16 cellular contexts compared by ENCODE assay signal in the genomic region with DNA sequence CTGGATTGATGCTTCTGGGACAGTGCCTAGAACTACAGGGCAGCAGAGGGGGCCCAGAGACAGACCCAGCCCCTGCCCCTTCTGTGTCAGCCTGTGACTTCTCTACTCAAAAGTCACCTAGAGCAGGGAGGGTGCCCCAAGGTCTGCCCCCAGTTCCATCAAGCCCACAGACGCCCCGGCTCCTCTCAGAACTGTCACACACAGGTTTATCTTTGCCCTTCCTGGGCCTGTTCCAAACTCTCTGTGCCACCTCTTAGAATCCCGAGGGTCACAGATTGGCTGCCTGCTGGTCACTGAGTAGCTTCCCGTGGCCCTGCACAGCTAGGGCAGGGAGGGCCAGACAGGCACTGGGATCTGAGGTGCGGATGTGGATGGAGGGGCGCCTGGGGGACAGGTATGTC. TPM values are rescaled to one million over a fixed set of nuclear protein-coding genes. Genes with fewer than 3 reads are reported as not detected.
DNase-seq lines count a peak whose midpoint lies in the region; ATAC-seq and TF ChIP-seq lines count a peak whose summit lies in the region.
"Had no signal": no experiment of that assay in that cellular context is flagged by ENCODE, and none has a peak within 500 bp of the region (broad histone marks: within the 10 kb centered on the region; RNA-seq: fewer than 3 reads in every experiment).

No MANE protein-coding gene starts in this region.

- H3K36me3 Mint-ChIP-seq in CD4-positive, alpha-beta memory T cell: peaks cover 7 to 37% of the 10 kb centered on the region in 2 donors
- H3K36me3 Mint-ChIP-seq in activated CD4-positive, alpha-beta memory T cell treated with anti-CD3 and anti-CD28 coated beads, Interleukin-2, amount 10 ng/mL, durations not matched to agents 7 days and 5 days (ENCODE audit: low read depth): peaks cover 50% of the 10 kb centered on the region

- CTCF ChIA-PET in CD4-positive, alpha-beta memory T cell (lab: Charles Lee; ENCODE audit: partially characterized antibody): interaction anchor here (0.8 to 8.7 kb wide), 7 partner anchors 11 to 50 kb away, joined by 3 to 90 read pairs (median 11); no protein-coding TSS in a partner anchor
- CTCF ChIA-PET in activated CD4-positive, alpha-beta memory T cell treated with anti-CD3 and anti-CD28 coated beads, Interleukin-2, amount 10 ng/mL, durations not matched to agents 7 days and 5 days (lab: Charles Lee): interaction anchor here (1.2 to 5.8 kb wide), 5 partner anchors 12 to 47 kb away, joined by 3 to 47 read pairs (median 4); no protein-coding TSS in a partner anchor

- no peak overlapping the region for H3K23ac ChIP-seq in mesenchymal stem cell (ENCODE audit: low read length in 2 of 2)

- peak overlapping the region in 5 of 10 experiments; percentile 60 to 81 (median 75); a peak in 5 of 20 replicates for H3K4me3 ChIP-seq in BLaER1 treated with 17β-estradiol and CSF1 and Interleukin-3, amounts not matched to agents 10 nM and 100 nM
- peak overlapping the region; percentile 92 to 95 for H3K4me3 ChIP-seq in CD4-positive, alpha-beta memory T cell (ENCODE audit: low read length in 2 of 2)
- H3K4me3 ChIP-seq in mesenchymal stem cell (ENCODE audit: insufficient read depth in 1 of 2, low read depth in 1 of 2, low read length in 2 of 2): no peak overlapping the region
- H3K4me3 ChIP-seq in lower leg skin (ENCODE audit: low read depth, poor library complexity, severe bottlenecking): no peak overlapping the region

- no peak overlapping the region for H3K18ac ChIP-seq in mesenchymal stem cell (ENCODE audit: low read depth in 1 of 2, low read length in 2 of 2)

- H2BK120ac ChIP-seq in mesenchymal stem cell (ENCODE audit: low read depth, low read length): no peak overlapping the region

- ATAC-seq in GM21390 (IDR thresholded peaks at IDR 0.05; ENCODE audit: unreplicated experiment): no peak
- ATAC-seq: PC-3 had no signal

- peak overlapping the region; percentile 93 to 100 (median 99) for H3K4me2 ChIP-seq in BLaER1 treated with 17β-estradiol and CSF1 and Interleukin-3, amounts not matched to agents 10 nM and 100 nM
- no peak overlapping the region for H3K4me2 ChIP-seq in mesenchymal stem cell (ENCODE audit: low read length, poor library complexity, severe bottlenecking)

- no peak for TF ChIP-seq CTCF in lower leg skin (IDR thresholded peaks at IDR 0.05)

- no peak overlapping the region for H2AFZ ChIP-seq in mesenchymal stem cell (ENCODE audit: low read depth, low read length)

- peaks cover 0 to 6% (median 0%) of the 10 kb centered on the region in 11 experiments; a peak in 2 of 22 replicates for H3K9me3 ChIP-seq in BLaER1 treated with 17β-estradiol and CSF1 and Interleukin-3, amounts not matched to agents 10 nM and 100 nM (replicated peaks in 1 of 11)
- no peaks in the 10 kb centered on the region for H3K9me3 ChIP-seq in CD4-positive, alpha-beta memory T cell (ENCODE audit: control insufficient read depth in 1 of 2, low read length in 2 of 2)
- H3K9me3 ChIP-seq in mesenchymal stem cell (ENCODE audit: control insufficient read depth, low read length): peaks cover 7% of the 10 kb centered on the region

- H2BK15ac ChIP-seq in mesenchymal stem cell (ENCODE audit: low read depth, poor library complexity, severe bottlenecking): peak overlapping the region; percentile 66

- TF ChIP-seq POLR2A in lower leg skin (IDR thresholded peaks at IDR 0.05): no peak

- peaks cover 89 to 97% (median 94%) of the 10 kb centered on the region in 10 experiments for H3K4me1 ChIP-seq in BLaER1 treated with 17β-estradiol and CSF1 and Interleukin-3, amounts not matched to agents 10 nM and 100 nM
- peaks cover 87% of the 10 kb centered on the region for H3K4me1 ChIP-seq in CD4-positive, alpha-beta memory T cell (ENCODE audit: insufficient read depth, low read length)
- peaks cover 17% of the 10 kb centered on the region for H3K4me1 ChIP-seq in mesenchymal stem cell (ENCODE audit: control insufficient read depth, insufficient read depth, low read depth, low read length)

- no peaks in the 10 kb centered on the region for H3K36me3 ChIP-seq in BLaER1 treated with 17β-estradiol and CSF1 and Interleukin-3, amounts not matched to agents 10 nM and 100 nM
- no peaks in the 10 kb centered on the region for H3K36me3 ChIP-seq in CD4-positive, alpha-beta memory T cell (ENCODE audit: insufficient read depth, low read length)
- H3K36me3 ChIP-seq in mesenchymal stem cell (ENCODE audit: control insufficient read depth in 1 of 2, insufficient read depth in 2 of 2, low read depth in 1 of 2, low read length in 2 of 2): no peaks in the 10 kb centered on the region

- DNase-seq in CD4-positive, alpha-beta memory T cell: peak in 1 of 5 donors; percentile 31
- no peak for DNase-seq in activated CD4-positive, alpha-beta memory T cell treated with anti-CD3 and anti-CD28 coated beads, Interleukin-2, amount 10 ng/mL, durations not matched to agents 7 days and 5 days
- DNase-seq in mesenchymal stem cell (no peak), lower leg skin (ENCODE audit: low spot score in 2 of 2) (no peak), DMS79 (lab: John Stamatoyannopoulos, UW) (no peak)
- DNase-seq in activated effector memory CD4-positive, alpha-beta T cell treated with Interleukin-2 at 50 U/mL for 16 hours: no peak
- DNase-seq: GOT3, kidney, NCI-H1417 treated with DMSO at 0.1 percent for 48 hours, NCI-H446 treated with DMSO at 0.1 percent for 48 hours, PC-3 had no signal

- intact Hi-C loops in CD4-positive, alpha-beta memory T cell (cut with micrococcal nuclease): loop anchor here (5.0 kb wide), 1 partner anchor 33 kb away; no protein-coding TSS in a partner anchor
- intact Hi-C loops in lower leg skin (cut with DNase I; ENCODE audit: low total_unique reads): no loop called here

- no peaks in the 10 kb centered on the region for H3K27me3 Mint-ChIP-seq in CD4-positive, alpha-beta memory T cell
- H3K27me3 Mint-ChIP-seq in activated CD4-positive, alpha-beta memory T cell treated with anti-CD3 and anti-CD28 coated beads, Interleukin-2, amount 10 ng/mL, durations not matched to agents 7 days and 5 days: no peaks in the 10 kb centered on the region

- POLR2A ChIA-PET in CD4-positive, alpha-beta memory T cell (lab: Charles Lee; ENCODE audit: partially characterized antibody): interaction anchor here (1.1 to 5.9 kb wide), 11 partner anchors 8 to 138 kb away, joined by 3 to 59 read pairs (median 9); a partner anchor contains a TSS
- POLR2A ChIA-PET in activated CD4-positive, alpha-beta memory T cell treated with anti-CD3 and anti-CD28 coated beads, Interleukin-2, amount 10 ng/mL, durations not matched to agents 7 days and 5 days (lab: Charles Lee): interaction anchor here (1.0 to 8.7 kb wide), 4 partner anchors 12 to 50 kb away, joined by 3 to 62 read pairs (median 6); no protein-coding TSS in a partner anchor

- H4K91ac ChIP-seq in mesenchymal stem cell (ENCODE audit: low read length): no peak overlapping the region

- H3K9ac ChIP-seq in BLaER1 treated with 17β-estradiol and CSF1 and Interleukin-3, amounts not matched to agents 10 nM and 100 nM: peak overlapping the region; percentile 51 to 83 (median 78); a peak in 15 of 22 replicates
- H3K9ac ChIP-seq in mesenchymal stem cell (ENCODE audit: low read length): no peak overlapping the region

- H3K27ac ChIP-seq in BLaER1 treated with 17β-estradiol and CSF1 and Interleukin-3, amounts not matched to agents 10 nM and 100 nM: peak overlapping the region in 5 of 11 experiments; percentile 78 to 85 (median 83); a peak in 9 of 22 replicates
- peak overlapping the region; percentile 75 for H3K27ac ChIP-seq in CD4-positive, alpha-beta memory T cell (ENCODE audit: low read depth, low read length)
- no peak overlapping the region for H3K27ac ChIP-seq in mesenchymal stem cell (ENCODE audit: low read length, poor library complexity, severe bottlenecking)
- H3K27ac ChIP-seq: C4-2B, epithelial cell of prostate had no signal

- H3K4me1 Mint-ChIP-seq in CD4-positive, alpha-beta memory T cell: peaks cover 58 to 98% (median 78%) of the 10 kb centered on the region in 4 donors
- H3K4me1 Mint-ChIP-seq in activated CD4-positive, alpha-beta memory T cell treated with anti-CD3 and anti-CD28 coated beads, Interleukin-2, amount 10 ng/mL, durations not matched to agents 7 days and 5 days: peaks cover 89% of the 10 kb centered on the region

- no peaks in the 10 kb centered on the region for H3K27me3 ChIP-seq in BLaER1 treated with 17β-estradiol and CSF1 and Interleukin-3, amounts not matched to agents 10 nM and 100 nM
- no peaks in the 10 kb centered on the region for H3K27me3 ChIP-seq in CD4-positive, alpha-beta memory T cell (ENCODE audit: insufficient read depth, low read length)
- peaks cover 0 to 69% of the 10 kb centered on the region in 2 experiments for H3K27me3 ChIP-seq in mesenchymal stem cell (ENCODE audit: control insufficient read depth in 1 of 2, insufficient read depth in 1 of 2, low read length in 2 of 2)

- H3K14ac ChIP-seq in mesenchymal stem cell (ENCODE audit: low read length in 2 of 2): no peak overlapping the region

- peaks cover 0 to 3% (median under 1%) of the 10 kb centered on the region in 8 donors for H3K9me3 Mint-ChIP-seq in CD4-positive, alpha-beta memory T cell
- peaks cover 15% of the 10 kb centered on the region for H3K9me3 Mint-ChIP-seq in activated CD4-positive, alpha-beta memory T cell treated with anti-CD3 and anti-CD28 coated beads, Interleukin-2, amount 10 ng/mL, durations not matched to agents 7 days and 5 days

- H3K79me1 ChIP-seq in mesenchymal stem cell (replicated peaks; ENCODE audit: low read length, poor library complexity, severe bottlenecking): no peaks in the 10 kb centered on the region

- 87% methylated on average over 6 of the region's 6 CpGs for WGBS in mesenchymal stem cell
- WGBS in lower leg skin, 2 donors: 80 to 87% methylated on average over 6 of the region's 6 CpGs

- H2BK5ac ChIP-seq in mesenchymal stem cell (ENCODE audit: low read depth, low read length, poor library complexity, severe bottlenecking): no peak overlapping the region

- peak overlapping the region; percentile 89 to 96 (median 93) for H3K27ac Mint-ChIP-seq in CD4-positive, alpha-beta memory T cell
- peak overlapping the region; percentile 70 for H3K27ac Mint-ChIP-seq in activated CD4-positive, alpha-beta memory T cell treated with anti-CD3 and anti-CD28 coated beads, Interleukin-2, amount 10 ng/mL, durations not matched to agents 7 days and 5 days

- H4K8ac ChIP-seq in mesenchymal stem cell (ENCODE audit: low read length): no peak overlapping the region

- H2BK12ac ChIP-seq in mesenchymal stem cell (ENCODE audit: low read length in 2 of 2): peak overlapping the region in 1 of 2 experiments; percentile 10

- peaks cover 0 to 45% (median 4%) of the 10 kb centered on the region in 11 experiments; a peak in 8 of 22 replicates for H4K20me1 ChIP-seq in BLaER1 treated with 17β-estradiol and CSF1 and Interleukin-3, amounts not matched to agents 10 nM and 100 nM

- H3K4me3 Mint-ChIP-seq in CD4-positive, alpha-beta memory T cell: peak overlapping the region; percentile 84 to 97 (median 90)
- H3K4me3 Mint-ChIP-seq in activated CD4-positive, alpha-beta memory T cell treated with anti-CD3 and anti-CD28 coated beads, Interleukin-2, amount 10 ng/mL, durations not matched to agents 7 days and 5 days: peak overlapping the region; percentile 95

- H2AK5ac ChIP-seq in mesenchymal stem cell (ENCODE audit: low read length, severe bottlenecking): no peak overlapping the region

- H3K4ac ChIP-seq in mesenchymal stem cell (ENCODE audit: low read depth in 1 of 2, low read length in 2 of 2): no peak overlapping the region

RNA-seq across cellular contexts. Expression of a gene that starts 1.7 kb away (rescaled TPM):
- total RNA-seq in CD4-positive, alpha-beta memory T cell: 100 to 1,000 TPM; 167 to 168 TPM
- 10 to 100 TPM; 62.3 to 96.7 TPM for polyA plus RNA-seq in CD4-positive, alpha-beta memory T cell
- 100 to 1,000 TPM; 103 to 107 TPM for total RNA-seq in activated CD4-positive, alpha-beta memory T cell treated with anti-CD3 and anti-CD28 coated beads, Interleukin-2, amount 10 ng/mL, durations not matched to agents 7 days and 5 days
- polyA plus RNA-seq in mesenchymal stem cell (2013, experiment 1 of 2): 16.7 TPM
- polyA plus RNA-seq in mesenchymal stem cell (2013, experiment 2 of 2): 15.9 TPM
- total RNA-seq in lower leg skin: 10 to 100 TPM; 28.6 to 38.3 (median 37.2) TPM

RNA-seq across cellular contexts. Expression of a gene that starts 8.0 kb away (rescaled TPM):
- 100 to 1,000 TPM; 114 to 123 TPM for total RNA-seq in CD4-positive, alpha-beta memory T cell
- 100 to 1,000 TPM; 223 to 322 TPM for polyA plus RNA-seq in CD4-positive, alpha-beta memory T cell
- total RNA-seq in activated CD4-positive, alpha-beta memory T cell treated with anti-CD3 and anti-CD28 coated beads, Interleukin-2, amount 10 ng/mL, durations not matched to agents 7 days and 5 days: 100 to 1,000 TPM; 145 to 149 TPM
- 296 TPM for polyA plus RNA-seq in mesenchymal stem cell (2013, experiment 1 of 2)
- 279 TPM for polyA plus RNA-seq in mesenchymal stem cell (2013, experiment 2 of 2)
- total RNA-seq in lower leg skin: 100 to 1,000 TPM; 139 to 191 (median 166) TPM

RNA-seq across cellular contexts. Expression of a gene that starts 24.8 kb away (rescaled TPM):
- under 1 TPM in 1 of 2 experiments, not detected in 1; 0.11 TPM for total RNA-seq in CD4-positive, alpha-beta memory T cell
- not detected for polyA plus RNA-seq in CD4-positive, alpha-beta memory T cell
- 1 to 10 TPM; 1.4 to 1.5 TPM for total RNA-seq in activated CD4-positive, alpha-beta memory T cell treated with anti-CD3 and anti-CD28 coated beads, Interleukin-2, amount 10 ng/mL, durations not matched to agents 7 days and 5 days
- not detected for polyA plus RNA-seq in mesenchymal stem cell (2013, experiment 1 of 2)
- not detected for polyA plus RNA-seq in mesenchymal stem cell (2013, experiment 2 of 2)
- under 1 TPM in 2 of 4 donors, not detected in 2; 0.12 to 0.39 TPM for total RNA-seq in lower leg skin
- total RNA-seq: chondrocyte had no signal

RNA-seq across cellular contexts. Expression of a gene that starts 41.0 kb away (rescaled TPM):
- not detected for total RNA-seq in CD4-positive, alpha-beta memory T cell
- polyA plus RNA-seq in CD4-positive, alpha-beta memory T cell: not detected
- total RNA-seq in activated CD4-positive, alpha-beta memory T cell treated with anti-CD3 and anti-CD28 coated beads, Interleukin-2, amount 10 ng/mL, durations not matched to agents 7 days and 5 days: not detected
- not detected for polyA plus RNA-seq in mesenchymal stem cell (2013, experiment 1 of 2)
- polyA plus RNA-seq in mesenchymal stem cell (2013, experiment 2 of 2): not detected
- total RNA-seq in lower leg skin: not detected
- total RNA-seq: chondrocyte, kidney, PC-3 had no signal

RNA-seq across cellular contexts. Expression of a gene that starts 47.8 kb away (rescaled TPM):
- 10 to 100 TPM; 17.3 TPM for total RNA-seq in CD4-positive, alpha-beta memory T cell
- 1 to 10 TPM in 1 of 2 donors, under 1 TPM in 1; 0.28 to 1.2 TPM for polyA plus RNA-seq in CD4-positive, alpha-beta memory T cell
- 10 to 100 TPM; 74.1 to 75.0 TPM for total RNA-seq in activated CD4-positive, alpha-beta memory T cell treated with anti-CD3 and anti-CD28 coated beads, Interleukin-2, amount 10 ng/mL, durations not matched to agents 7 days and 5 days
- polyA plus RNA-seq in mesenchymal stem cell (2013, experiment 1 of 2): 2.2 TPM
- polyA plus RNA-seq in mesenchymal stem cell (2013, experiment 2 of 2): 2.8 TPM
- total RNA-seq in lower leg skin: 10 to 100 TPM in 2 of 4 donors, 1 to 10 TPM in 2; 4.9 to 19.8 (median 13.2) TPM

Comparison
In these comparisons a context has a peak if more than half of its experiments do, and no peak if none do; other contexts are left out.
1. H3K4me3 ChIP-seq: peak in CD4-positive, alpha-beta memory T cell (2 of 2); none in mesenchymal stem cell (0 of 2) and lower leg skin (single experiment).